In the genomic region with DNA sequence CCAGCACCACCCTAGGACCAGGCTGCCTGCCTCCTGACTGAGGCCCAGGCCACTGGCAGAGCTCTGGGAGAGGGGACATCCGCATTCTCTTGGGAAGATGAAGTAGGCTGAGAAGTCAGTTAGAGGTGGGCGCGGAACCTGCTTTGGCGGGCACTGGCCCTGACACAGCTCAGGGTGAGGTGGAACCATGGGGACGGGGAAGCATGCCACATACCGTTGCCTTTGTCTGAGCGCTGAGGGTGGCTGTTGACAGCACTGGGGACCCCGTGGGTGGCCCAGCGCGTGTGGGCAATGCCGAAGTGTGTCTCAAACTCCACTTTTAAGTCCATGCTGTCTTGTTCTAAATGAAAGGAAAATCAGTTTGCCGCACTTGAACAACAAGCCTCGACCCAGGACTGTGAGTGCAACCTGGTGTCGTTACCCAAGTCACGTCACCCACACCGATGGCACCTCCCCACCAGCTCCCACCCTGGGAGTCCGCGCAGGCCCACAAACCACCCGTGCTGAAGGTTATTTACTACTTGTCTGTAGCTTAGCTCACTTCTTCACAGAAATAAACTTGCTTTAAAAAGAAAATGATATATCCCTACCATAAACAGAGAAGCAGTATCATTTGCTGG, we compare ENCODE assay signal across 1 cellular context.
TF ChIP-seq lines count a peak whose summit lies in the region.

No MANE protein-coding gene starts in this region.

TF ChIP-seq in WTC11, 78 proteins besides CTCF, POLR2A, EP300 and RAD21 (continued from another document):
- TF ChIP-seq, protein P1, sequence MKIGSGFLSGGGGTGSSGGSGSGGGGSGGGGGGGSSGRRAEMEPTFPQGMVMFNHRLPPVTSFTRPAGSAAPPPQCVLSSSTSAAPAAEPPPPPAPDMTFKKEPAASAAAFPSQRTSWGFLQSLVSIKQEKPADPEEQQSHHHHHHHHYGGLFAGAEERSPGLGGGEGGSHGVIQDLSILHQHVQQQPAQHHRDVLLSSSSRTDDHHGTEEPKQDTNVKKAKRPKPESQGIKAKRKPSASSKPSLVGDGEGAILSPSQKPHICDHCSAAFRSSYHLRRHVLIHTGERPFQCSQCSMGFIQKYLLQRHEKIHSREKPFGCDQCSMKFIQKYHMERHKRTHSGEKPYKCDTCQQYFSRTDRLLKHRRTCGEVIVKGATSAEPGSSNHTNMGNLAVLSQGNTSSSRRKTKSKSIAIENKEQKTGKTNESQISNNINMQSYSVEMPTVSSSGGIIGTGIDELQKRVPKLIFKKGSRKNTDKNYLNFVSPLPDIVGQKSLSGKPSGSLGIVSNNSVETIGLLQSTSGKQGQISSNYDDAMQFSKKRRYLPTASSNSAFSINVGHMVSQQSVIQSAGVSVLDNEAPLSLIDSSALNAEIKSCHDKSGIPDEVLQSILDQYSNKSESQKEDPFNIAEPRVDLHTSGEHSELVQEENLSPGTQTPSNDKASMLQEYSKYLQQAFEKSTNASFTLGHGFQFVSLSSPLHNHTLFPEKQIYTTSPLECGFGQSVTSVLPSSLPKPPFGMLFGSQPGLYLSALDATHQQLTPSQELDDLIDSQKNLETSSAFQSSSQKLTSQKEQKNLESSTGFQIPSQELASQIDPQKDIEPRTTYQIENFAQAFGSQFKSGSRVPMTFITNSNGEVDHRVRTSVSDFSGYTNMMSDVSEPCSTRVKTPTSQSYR (CRISPR knock-in tag; IDR thresholded peaks at IDR 0.05): no peak
- TF ChIP-seq RELA (CRISPR knock-in tag; IDR thresholded peaks at IDR 0.05; ENCODE audit: borderline replicate concordance) (no peak), FOXP1 (CRISPR knock-in tag; IDR thresholded peaks at IDR 0.05; ENCODE audit: borderline replicate concordance) (no peak)
- TF ChIP-seq, protein P2, sequence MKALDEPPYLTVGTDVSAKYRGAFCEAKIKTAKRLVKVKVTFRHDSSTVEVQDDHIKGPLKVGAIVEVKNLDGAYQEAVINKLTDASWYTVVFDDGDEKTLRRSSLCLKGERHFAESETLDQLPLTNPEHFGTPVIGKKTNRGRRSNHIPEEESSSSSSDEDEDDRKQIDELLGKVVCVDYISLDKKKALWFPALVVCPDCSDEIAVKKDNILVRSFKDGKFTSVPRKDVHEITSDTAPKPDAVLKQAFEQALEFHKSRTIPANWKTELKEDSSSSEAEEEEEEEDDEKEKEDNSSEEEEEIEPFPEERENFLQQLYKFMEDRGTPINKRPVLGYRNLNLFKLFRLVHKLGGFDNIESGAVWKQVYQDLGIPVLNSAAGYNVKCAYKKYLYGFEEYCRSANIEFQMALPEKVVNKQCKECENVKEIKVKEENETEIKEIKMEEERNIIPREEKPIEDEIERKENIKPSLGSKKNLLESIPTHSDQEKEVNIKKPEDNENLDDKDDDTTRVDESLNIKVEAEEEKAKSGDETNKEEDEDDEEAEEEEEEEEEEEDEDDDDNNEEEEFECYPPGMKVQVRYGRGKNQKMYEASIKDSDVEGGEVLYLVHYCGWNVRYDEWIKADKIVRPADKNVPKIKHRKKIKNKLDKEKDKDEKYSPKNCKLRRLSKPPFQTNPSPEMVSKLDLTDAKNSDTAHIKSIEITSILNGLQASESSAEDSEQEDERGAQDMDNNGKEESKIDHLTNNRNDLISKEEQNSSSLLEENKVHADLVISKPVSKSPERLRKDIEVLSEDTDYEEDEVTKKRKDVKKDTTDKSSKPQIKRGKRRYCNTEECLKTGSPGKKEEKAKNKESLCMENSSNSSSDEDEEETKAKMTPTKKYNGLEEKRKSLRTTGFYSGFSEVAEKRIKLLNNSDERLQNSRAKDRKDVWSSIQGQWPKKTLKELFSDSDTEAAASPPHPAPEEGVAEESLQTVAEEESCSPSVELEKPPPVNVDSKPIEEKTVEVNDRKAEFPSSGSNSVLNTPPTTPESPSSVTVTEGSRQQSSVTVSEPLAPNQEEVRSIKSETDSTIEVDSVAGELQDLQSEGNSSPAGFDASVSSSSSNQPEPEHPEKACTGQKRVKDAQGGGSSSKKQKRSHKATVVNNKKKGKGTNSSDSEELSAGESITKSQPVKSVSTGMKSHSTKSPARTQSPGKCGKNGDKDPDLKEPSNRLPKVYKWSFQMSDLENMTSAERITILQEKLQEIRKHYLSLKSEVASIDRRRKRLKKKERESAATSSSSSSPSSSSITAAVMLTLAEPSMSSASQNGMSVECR (CRISPR knock-in tag; IDR thresholded peaks at IDR 0.05; ENCODE audit: borderline replicate concordance): no peak
